ENCODE assay signal across 8 cellular contexts in the genomic region with DNA sequence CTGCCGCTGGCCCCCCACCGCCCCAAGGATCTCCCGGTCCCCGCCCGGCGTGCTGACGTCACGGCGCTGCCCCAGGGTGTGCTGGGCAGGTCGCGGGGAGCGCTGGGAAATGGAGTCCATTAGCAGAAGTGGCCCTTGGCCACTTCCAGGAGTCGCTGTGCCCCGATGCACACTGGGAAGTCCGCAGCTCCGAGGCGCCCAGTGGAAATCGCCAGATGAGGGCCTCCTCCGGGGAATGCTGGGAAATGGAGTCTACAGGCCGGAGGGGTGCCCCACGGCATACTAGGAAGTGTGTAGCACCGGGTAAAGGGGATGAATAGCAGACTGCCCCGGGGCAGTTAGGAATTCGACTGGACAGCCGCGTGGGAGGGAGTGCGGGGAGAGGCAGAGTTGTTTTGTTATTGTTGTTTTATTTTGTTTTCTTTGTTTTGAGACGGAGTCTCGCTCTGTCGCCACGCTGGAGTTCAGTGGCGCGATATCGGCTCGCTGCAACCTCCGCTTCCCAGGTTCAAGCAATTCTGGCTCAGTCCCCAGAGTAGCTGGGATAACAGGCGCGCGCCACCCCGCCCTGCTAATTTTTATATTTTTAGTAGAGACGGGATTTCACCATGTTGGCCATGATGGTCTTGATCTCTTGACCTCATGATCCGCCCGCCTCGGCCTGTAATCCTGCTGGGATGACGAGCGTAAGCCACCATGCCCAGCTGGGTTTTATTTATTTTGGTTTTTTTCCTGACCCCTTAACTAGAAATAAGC. TPM values are rescaled to one million over a fixed set of nuclear protein-coding genes. Genes with fewer than 3 reads are reported as not detected.
A peak's percentile ranks its signal among the peaks of the same experiment; 100 is the strongest.
DNase-seq lines count a peak whose midpoint lies in the region; ATAC-seq, FAIRE-seq and TF ChIP-seq lines count a peak whose summit lies in the region.

A gene (minus strand): TSS at position 2 of the 756 bp plus-strand sequence. CDS start 94 bp downstream, outside the sequence.

- H2AK9ac ChIP-seq in IMR-90 (replicated peaks; ENCODE audit: low read depth, low read length, poor library complexity) = peak within 1 kb of the TSS; percentile 98

- H3K27me3 ChIP-seq in IMR-90 (ENCODE audit: control insufficient read depth, insufficient read depth, low read length) = 0 out of 2 replicates have a peak, but pooled peaks cover 3% of the 10 kb centered on the region

- H3K36me3 ChIP-seq in IMR-90 (ENCODE audit: control insufficient read depth, insufficient read depth, low read length) = no peaks in the 10 kb centered on the region; the same call in 1 of the 2 replicates

- intact Hi-C loops in IMR-90 (cut with micrococcal nuclease) = no loop called here

- H3K56ac ChIP-seq in IMR-90 (ENCODE audit: extremely low read depth, insufficient read depth, low read length) = peak within 1 kb of the TSS; percentile 88

- H3K18ac ChIP-seq in IMR-90 (ENCODE audit: low read depth, low read length) = peak within 1 kb of the TSS; percentile 46; the same call in 1 of the 2 replicates

- H3K9me1 ChIP-seq in IMR-90 (ENCODE audit: insufficient read depth, low read length) = peaks cover 4% of the 10 kb centered on the region; the same call in 1 of the 2 replicates

- POLR2A ChIA-PET in IMR-90 (lab: Charles Lee; ENCODE audit: unreplicated experiment) = interaction anchor here (0.6 kb wide), 1 partner anchor 1232 kb away, joined by 4 read pairs; no protein-coding TSS in a partner anchor

- H3K79me1 ChIP-seq in IMR-90 (ENCODE audit: low read depth in 1 of 2, low read length in 2 of 2) = peaks cover 11 to 32% of the 10 kb centered on the region in 2 experiments; a peak in 3 of 4 replicates

- H2BK120ac ChIP-seq in IMR-90 (ENCODE audit: low read depth, low read length) = peak within 1 kb of the TSS; percentile 28

- TF ChIP-seq POLR2A in IMR-90 (IDR thresholded peaks at IDR 0.05; ENCODE audit: low read depth, low read length) = no peak

- H2BK15ac ChIP-seq in IMR-90 (ENCODE audit: low read depth, low read length) = no peak within 1 kb of the TSS; the same call in 2 of the 3 replicates

- peak within 1 kb of the TSS; percentile 79 for H3K9ac ChIP-seq in IMR-90 (ENCODE audit: low read depth, low read length)

- H4K8ac ChIP-seq in IMR-90 (ENCODE audit: low read depth in 2 of 2, low read length in 2 of 2) = peak within 1 kb of the TSS; percentile 98

- peak within 1 kb of the TSS; percentile 71 for H4K91ac ChIP-seq in IMR-90 (ENCODE audit: insufficient read depth, low read depth, low read length)

- 1% methylated on average over 34 of the region's 46 CpGs; no CpG with 5 or more reads in 1 of the 2 experiments for WGBS in IMR-90 (ENCODE audit: extremely low coverage in 2 of 2, insufficient read length in 1 of 2), 2 experiments

- DNase-seq in D721Med (ENCODE audit: insufficient read length, low spot score) = peak; percentile 97
- DNase-seq in IMR-90 = peak; percentile 99
- peak; percentile 99 for DNase-seq in OCI-M1 (lab: John Stamatoyannopoulos, UW)
- DNase-seq in activated T-cell treated with anti-CD3 and anti-CD28 coated beads for 24 hours (ENCODE audit: low read depth) = peak; percentile 95
- peak; percentile 99 for DNase-seq in epidermal melanocyte (ENCODE audit: insufficient read length, low spot score)
- peak; percentile 98 for DNase-seq in middle frontal gyrus (ENCODE audit: extremely low spot score, low spot score)
- DNase-seq in stimulated activated CD8-positive, alpha-beta memory T cell treated with anti-CD3 and anti-CD28 coated beads, Interleukin-2, amount 100 ng/mL, for 48 hours (ENCODE audit: low read depth in 2 of 2) = peak; percentile 96 to 98

- peak within 1 kb of the TSS; percentile 95 for H2AFZ ChIP-seq in IMR-90 (replicated peaks; ENCODE audit: low read length, poor library complexity)

- dilution Hi-C loops in IMR-90 (cut with HindIII; ENCODE audit: low sequenced_read_pairs, unreplicated experiment) = no loop called here

- H3K4me3 ChIP-seq in IMR-90 (ENCODE audit: insufficient read depth, low read depth, low read length) = peak within 1 kb of the TSS; percentile 69

- peak within 1 kb of the TSS; percentile 86 for H4K5ac ChIP-seq in IMR-90 (ENCODE audit: low read depth, low read length)

- CTCF ChIA-PET in IMR-90 (lab: Yijun Ruan, JAX) = interaction anchor here (0.5 kb wide), 1 partner anchor 1017 kb away, joined by 5 read pairs; no protein-coding TSS in a partner anchor

- H3K4me1 ChIP-seq in IMR-90 (ENCODE audit: control insufficient read depth, insufficient read depth, low read length) = peaks cover 13% of the 10 kb centered on the region

- TF ChIP-seq CTCF in D721Med (IDR thresholded peaks at IDR 0.05; ENCODE audit: insufficient read depth, missing control alignments) = no peak
- TF ChIP-seq CTCF in IMR-90 (conservative IDR thresholded peaks at IDR 0.05; ENCODE audit: low read depth, low read length) = no peak

- H3K4ac ChIP-seq in IMR-90 (ENCODE audit: low read depth, low read length) = peak within 1 kb of the TSS; percentile 87

- H3K23ac ChIP-seq in IMR-90 (ENCODE audit: low read depth, low read length) = peak within 1 kb of the TSS; percentile 74

- H4K20me1 ChIP-seq in IMR-90 (ENCODE audit: insufficient read depth, low read length) = peaks cover 41% of the 10 kb centered on the region

- peak within 1 kb of the TSS; percentile 89 for H3K4me2 ChIP-seq in IMR-90 (ENCODE audit: low read depth, low read length)

- no peaks in the 10 kb centered on the region for H3K9me3 ChIP-seq in IMR-90 (ENCODE audit: control insufficient read depth, insufficient read depth, low read length)

- in situ Hi-C loops in IMR-90 (cut with MboI; ENCODE audit: low sequenced_read_pairs) = loop anchor here (25.0 kb wide), 1 partner anchor 519 kb away; a partner anchor contains a TSS

- peak; percentile 77 for ATAC-seq in GM21528 (IDR thresholded peaks at IDR 0.05; ENCODE audit: low FRiP score, unreplicated experiment)
- ATAC-seq in IMR-90 (ENCODE audit: low read depth) = peak; percentile 84

- H2BK5ac ChIP-seq in IMR-90 (ENCODE audit: low read depth, low read length, poor library complexity, severe bottlenecking) = peak within 1 kb of the TSS; percentile 57

- peak within 1 kb of the TSS; percentile 69 for H3K14ac ChIP-seq in IMR-90 (replicated peaks; ENCODE audit: low read depth, low read length)

- no peak within 1 kb of the TSS for H2BK20ac ChIP-seq in IMR-90 (ENCODE audit: low read depth, low read length)

- H2AK5ac ChIP-seq in IMR-90 (ENCODE audit: low read depth, low read length) = peak within 1 kb of the TSS; percentile 54

- peak within 1 kb of the TSS; percentile 77 for H3K27ac ChIP-seq in IMR-90 (ENCODE audit: insufficient read depth, low read length)

- no peak for TF ChIP-seq RAD21 in IMR-90 (IDR thresholded peaks at IDR 0.05; ENCODE audit: low read length)

- FAIRE-seq in D721Med (lab: Jason Lieb, UNC) = no peak

- no TSS peak for BruUV-seq in IMR-90 (replicated peaks; lab: Mats Ljungman, UMichigan)

TF ChIP-seq in IMR-90, 13 proteins besides CTCF, POLR2A, EP300 and RAD21:
- TF ChIP-seq MXI1 (IDR thresholded peaks at IDR 0.05; ENCODE audit: borderline replicate concordance, low read depth, low read length) (0 out of 2 replicates have a peak, but pooled peaks have one; percentile 20), BHLHE40 (IDR thresholded peaks at IDR 0.05; ENCODE audit: low read depth, low read length) (no peak), RFX5 (IDR thresholded peaks at IDR 0.05; ENCODE audit: low read depth, low read length) (no peak), SMC3 (IDR thresholded peaks at IDR 0.05; ENCODE audit: low read depth, low read length) (no peak), RCOR1 (IDR thresholded peaks at IDR 0.05; ENCODE audit: insufficient replicate concordance, low read length) (no peak), NFE2L2 (IDR thresholded peaks at IDR 0.05; ENCODE audit: low read depth, low read length) (no peak), MAZ (IDR thresholded peaks at IDR 0.05; ENCODE audit: borderline replicate concordance, low read depth, low read length) (peak; percentile 93), FOS (IDR thresholded peaks at IDR 0.05; ENCODE audit: low read depth, low read length) (no peak), CHD1 (IDR thresholded peaks at IDR 0.05; ENCODE audit: low read depth, low read length) (no peak), MAFK (IDR thresholded peaks at IDR 0.05; ENCODE audit: low read depth, low read length) (no peak), CEBPB (IDR thresholded peaks at IDR 0.05; ENCODE audit: low read depth, low read length) (no peak)
- TF ChIP-seq, protein P1, sequence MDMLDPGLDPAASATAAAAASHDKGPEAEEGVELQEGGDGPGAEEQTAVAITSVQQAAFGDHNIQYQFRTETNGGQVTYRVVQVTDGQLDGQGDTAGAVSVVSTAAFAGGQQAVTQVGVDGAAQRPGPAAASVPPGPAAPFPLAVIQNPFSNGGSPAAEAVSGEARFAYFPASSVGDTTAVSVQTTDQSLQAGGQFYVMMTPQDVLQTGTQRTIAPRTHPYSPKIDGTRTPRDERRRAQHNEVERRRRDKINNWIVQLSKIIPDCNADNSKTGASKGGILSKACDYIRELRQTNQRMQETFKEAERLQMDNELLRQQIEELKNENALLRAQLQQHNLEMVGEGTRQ (IDR thresholded peaks at IDR 0.05; ENCODE audit: low read depth, low read length) = peak; percentile 11; the same call in 1 of the 2 replicates
- TF ChIP-seq, protein P2, sequence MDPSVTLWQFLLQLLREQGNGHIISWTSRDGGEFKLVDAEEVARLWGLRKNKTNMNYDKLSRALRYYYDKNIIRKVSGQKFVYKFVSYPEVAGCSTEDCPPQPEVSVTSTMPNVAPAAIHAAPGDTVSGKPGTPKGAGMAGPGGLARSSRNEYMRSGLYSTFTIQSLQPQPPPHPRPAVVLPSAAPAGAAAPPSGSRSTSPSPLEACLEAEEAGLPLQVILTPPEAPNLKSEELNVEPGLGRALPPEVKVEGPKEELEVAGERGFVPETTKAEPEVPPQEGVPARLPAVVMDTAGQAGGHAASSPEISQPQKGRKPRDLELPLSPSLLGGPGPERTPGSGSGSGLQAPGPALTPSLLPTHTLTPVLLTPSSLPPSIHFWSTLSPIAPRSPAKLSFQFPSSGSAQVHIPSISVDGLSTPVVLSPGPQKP (IDR thresholded peaks at IDR 0.05; ENCODE audit: borderline replicate concordance, low read depth, low read length) = no peak

RNA-seq across cellular contexts. Expression of the gene that starts here (rescaled TPM):
- 21.1 and 21.5 TPM in 2 replicates for total RNA-seq in IMR-90 (2012; rRNA removed)
- 81.4 and 104 TPM in 2 replicates for polyA plus RNA-seq in IMR-90 (2012; rRNA removed)
- 43.7 and 62.1 TPM in 2 replicates for polyA plus RNA-seq in IMR-90 (2012; cell fraction: cytosol; rRNA removed)
- 542 and 869 TPM in 2 replicates for polyA plus RNA-seq in IMR-90 (2012; cell fraction: nucleus; rRNA removed; ENCODE audit: low replicate concordance)

Comparison
In these comparisons a context has a peak if more than half of its experiments do, and no peak if none do; other contexts are left out.
1. Peak in every context shown above with its lines: DNase-seq, ATAC-seq, H3K4me3 ChIP-seq and H3K27ac ChIP-seq.